1 cellular context compared by ENCODE assay signal in the genomic region with DNA sequence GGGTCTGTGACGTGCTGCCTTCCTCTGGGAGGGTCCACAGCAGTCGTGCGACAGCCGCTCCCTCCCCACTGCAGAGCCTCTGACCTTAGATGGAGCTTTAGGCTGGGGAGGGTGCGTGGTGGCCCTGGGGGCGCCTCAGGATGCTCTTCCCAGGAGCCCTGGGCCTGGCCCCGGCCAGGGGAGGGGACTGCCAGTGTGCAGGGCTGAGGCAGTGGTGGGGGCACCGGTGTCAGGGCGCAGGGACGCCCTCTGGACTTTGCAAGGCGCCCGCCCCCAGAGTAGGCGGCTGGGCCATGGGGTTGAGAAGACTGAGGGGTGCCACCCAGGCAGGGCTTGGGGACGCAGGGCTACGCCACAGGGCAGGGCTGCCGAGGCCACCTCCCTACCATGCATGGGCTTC. TPM values are rescaled to one million over a fixed set of nuclear protein-coding genes. Genes with fewer than 3 reads are reported as not detected.
"Had no signal": no experiment of that assay in that cellular context is flagged by ENCODE, and none has a peak within 500 bp of the region (broad histone marks: within the 10 kb centered on the region; RNA-seq: fewer than 3 reads in every experiment).

No MANE protein-coding gene starts in this region.

RNA-seq across cellular contexts. Expression of a gene that starts 14.6 kb away (rescaled TPM):
- total RNA-seq: smooth muscle cell had no signal
- polyA plus RNA-seq: smooth muscle cell had no signal
